Comparison of ENCODE assay signal across 8 cellular contexts in genomic region chr7:152436279-152437147, GRCh38.
DNase-seq lines count a peak whose midpoint lies in the region; ATAC-seq and TF ChIP-seq lines count a peak whose summit lies in the region.

No MANE protein-coding gene starts in this region.

- CTCF ChIA-PET in RWPE1 (lab: Yijun Ruan, JAX), result no interaction called here

- peaks cover 43% of the 10 kb centered on the region for H3K4me1 Mint-ChIP-seq in nephron progenitor cell
- H3K4me1 Mint-ChIP-seq in stimulated activated naive CD8-positive, alpha-beta T cell treated with anti-CD3 and anti-CD28 coated beads, Interleukin-15, Interleukin-2, amounts not matched to agents 100 ng/mL and 50 ng/mL, for 24 hours (ENCODE audit: low read depth), result peaks cover 33% of the 10 kb centered on the region

- H3K27me3 Mint-ChIP-seq in nephron progenitor cell (ENCODE audit: low read depth, poor library complexity), result peaks cover 11% of the 10 kb centered on the region
- no peaks in the 10 kb centered on the region for H3K27me3 Mint-ChIP-seq in stimulated activated naive CD8-positive, alpha-beta T cell treated with anti-CD3 and anti-CD28 coated beads, Interleukin-15, Interleukin-2, amounts not matched to agents 100 ng/mL and 50 ng/mL, for 24 hours

- no peaks in the 10 kb centered on the region for H3K9me2 ChIP-seq in DOHH2 (replicated peaks; ENCODE audit: control insufficient read depth, low read length)

- H3K9me3 ChIP-seq in DOHH2 (ENCODE audit: control insufficient read depth, insufficient read depth, low read length), result no peaks in the 10 kb centered on the region

- H3K4me1 ChIP-seq in DOHH2 (ENCODE audit: control insufficient read depth, low read length), result peaks cover 30% of the 10 kb centered on the region

- POLR2A ChIA-PET in RWPE1 (lab: Yijun Ruan, JAX; ENCODE audit: low non-redundant PET), result no interaction called here

- no peaks in the 10 kb centered on the region for H3K36me3 Mint-ChIP-seq in nephron progenitor cell (ENCODE audit: low read depth)
- H3K36me3 Mint-ChIP-seq in stimulated activated naive CD8-positive, alpha-beta T cell treated with anti-CD3 and anti-CD28 coated beads, Interleukin-15, Interleukin-2, amounts not matched to agents 100 ng/mL and 50 ng/mL, for 24 hours (ENCODE audit: low read depth), result no peaks in the 10 kb centered on the region

- H3K4me3 Mint-ChIP-seq in nephron progenitor cell, result peak overlapping the region; percentile 82
- H3K4me3 Mint-ChIP-seq in stimulated activated naive CD8-positive, alpha-beta T cell treated with anti-CD3 and anti-CD28 coated beads, Interleukin-15, Interleukin-2, amounts not matched to agents 100 ng/mL and 50 ng/mL, for 24 hours, result peak overlapping the region; percentile 82

- peak overlapping the region; percentile 81 for H3K4me3 ChIP-seq in DOHH2 (ENCODE audit: low read length)

- peaks cover 42% of the 10 kb centered on the region for H3K79me2 ChIP-seq in DOHH2 (ENCODE audit: control insufficient read depth, low read length)

- H3K27ac ChIP-seq in DOHH2 (ENCODE audit: low read depth, low read length) (peak overlapping the region; percentile 68), RWPE1 (peak overlapping the region; percentile 98)

- peaks cover 7% of the 10 kb centered on the region; the same call in 1 of the 2 replicates for H3K36me3 ChIP-seq in DOHH2 (ENCODE audit: control insufficient read depth, low read length)

- DNase-seq in Kasumi-1 (lab: John Stamatoyannopoulos, UW), result peak; percentile 61 to 73
- peak; percentile 87 for DNase-seq in RWPE1 (ENCODE audit: low spot score)
- peak; percentile 96 for DNase-seq in activated effector memory CD4-positive, alpha-beta T cell treated with anti-CD3 and anti-CD28 coated beads, Interleukin-2, amount 50 U/mL, for 16 hours
- peak; percentile 72 for DNase-seq in fibroblast of the conjunctiva (ENCODE audit: low read depth)
- peak; percentile 96 for DNase-seq in nephron progenitor cell

- no peak overlapping the region for H3K27ac Mint-ChIP-seq in nephron progenitor cell
- H3K27ac Mint-ChIP-seq in stimulated activated naive CD8-positive, alpha-beta T cell treated with anti-CD3 and anti-CD28 coated beads, Interleukin-15, Interleukin-2, amounts not matched to agents 100 ng/mL and 50 ng/mL, for 24 hours, result peak overlapping the region; percentile 87

- peak; percentile 48 for ATAC-seq in GM21825 (IDR thresholded peaks at IDR 0.05; ENCODE audit: unreplicated experiment)

- no peaks in the 10 kb centered on the region for H3K27me3 ChIP-seq in DOHH2 (ENCODE audit: control insufficient read depth, low read length)

- peaks cover 8% of the 10 kb centered on the region; the same call in 1 of the 2 replicates for H4K20me1 ChIP-seq in DOHH2 (ENCODE audit: control insufficient read depth, insufficient read depth, low read depth, low read length)

- peak overlapping the region; percentile 75 for H3K4me2 ChIP-seq in DOHH2 (ENCODE audit: low read length)

- no peaks in the 10 kb centered on the region for H3K9me3 Mint-ChIP-seq in nephron progenitor cell
- H3K9me3 Mint-ChIP-seq in stimulated activated naive CD8-positive, alpha-beta T cell treated with anti-CD3 and anti-CD28 coated beads, Interleukin-15, Interleukin-2, amounts not matched to agents 100 ng/mL and 50 ng/mL, for 24 hours, result no peaks in the 10 kb centered on the region

- no peak for TF ChIP-seq CTCF in DOHH2 (IDR thresholded peaks at IDR 0.05; ENCODE audit: low read depth, low read length, poor library complexity, severe bottlenecking)
- TF ChIP-seq CTCF in RWPE1 (conservative IDR thresholded peaks at IDR 0.05; ENCODE audit: low read depth), result no peak
- TF ChIP-seq CTCF in nephron progenitor cell (IDR thresholded peaks at IDR 0.05), result no peak

- H3F3A ChIP-seq in DOHH2 (ENCODE audit: control insufficient read depth, insufficient read depth), result peaks cover 23% of the 10 kb centered on the region

Comparison
In these comparisons a context has a peak if more than half of its experiments do, and no peak if none do; other contexts are left out.
1. Peak in every context shown above with its lines: DNase-seq, ATAC-seq, H3K4me3 ChIP-seq and H3K27ac ChIP-seq.